In genomic region chr3:143167956-143168355, GRCh38 we compare ENCODE assay signal across 1 cellular context.
TF ChIP-seq lines count a peak whose summit lies in the region.

No MANE protein-coding gene starts in this region.

TF ChIP-seq in K562, 482 proteins besides CTCF, POLR2A, EP300 and RAD21 (continued from another document):
- no peak for TF ChIP-seq ZHX1 (conservative IDR thresholded peaks at IDR 0.05; ENCODE audit: low read length)
- TF ChIP-seq IRF2 (CRISPR knock-in tag; IDR thresholded peaks at IDR 0.05): no peak
